Comparison of ENCODE assay signal across 8 cellular contexts in genomic region chr3:28667646-28668376, GRCh38.
A peak's percentile ranks its signal among the peaks of the same experiment; 100 is the strongest.
DNase-seq lines count a peak whose midpoint lies in the region; ATAC-seq and TF ChIP-seq lines count a peak whose summit lies in the region.

No MANE protein-coding gene starts in this region.

- no peak overlapping the region for H3K4me2 ChIP-seq in parathyroid adenoma (ENCODE audit: low read length)

- ATAC-seq in GM21390 (IDR thresholded peaks at IDR 0.05; ENCODE audit: unreplicated experiment) = peak; percentile 98
- peak; percentile 83 for ATAC-seq in HG03575 (IDR thresholded peaks at IDR 0.05; ENCODE audit: extremely low read depth, insufficient number of reproducible peaks, low FRiP score, unreplicated experiment)

- no peaks in the 10 kb centered on the region for H3K79me2 ChIP-seq in parathyroid adenoma

- no peaks in the 10 kb centered on the region for H3K4me1 ChIP-seq in NT2/D1 (ENCODE audit: insufficient read depth, insufficient read length)
- H3K4me1 ChIP-seq in parathyroid adenoma = no peaks in the 10 kb centered on the region

- H3K9ac ChIP-seq in NT2/D1 (ENCODE audit: insufficient read length, low read depth) (no peak overlapping the region), parathyroid adenoma (no peak overlapping the region)

- no peaks in the 10 kb centered on the region for H3K27me3 ChIP-seq in NT2/D1 (ENCODE audit: insufficient read depth, insufficient read length)
- H3K27me3 ChIP-seq in parathyroid adenoma (ENCODE audit: control insufficient read depth, insufficient read depth, low read length) = no peaks in the 10 kb centered on the region

- no peak overlapping the region for H3K27ac ChIP-seq in parathyroid adenoma

- no peaks in the 10 kb centered on the region for H3K36me3 ChIP-seq in NT2/D1 (ENCODE audit: insufficient read depth, insufficient read length, low read length)
- no peaks in the 10 kb centered on the region for H3K36me3 ChIP-seq in parathyroid adenoma (ENCODE audit: control insufficient read depth, insufficient read depth, low read length)

- no peak overlapping the region for H2AFZ ChIP-seq in parathyroid adenoma

- H3K9me3 ChIP-seq in NT2/D1 (ENCODE audit: insufficient read depth, low read length) (no peaks in the 10 kb centered on the region), parathyroid adenoma (ENCODE audit: control insufficient read depth, low read length) (no peaks in the 10 kb centered on the region)

- no peak overlapping the region for H3K4me3 ChIP-seq in NT2/D1 (ENCODE audit: insufficient read length, low read depth)
- no peak overlapping the region for H3K4me3 ChIP-seq in parathyroid adenoma (ENCODE audit: low read depth, low read length)

- peak; percentile 59 for DNase-seq in EL
- peak; percentile 75 for DNase-seq in NT2/D1 (ENCODE audit: low read depth, low spot score)
- peak; percentile 26 for DNase-seq in activated T-cell treated with anti-CD3 and anti-CD28 coated beads, Interleukin-2, amount 50 U/mL, for 1 hour
- DNase-seq in foreskin melanocyte = peak; percentile 45
- DNase-seq in epidermal melanocyte (ENCODE audit: insufficient read length, low spot score) = no peak

- peak; percentile 45 for TF ChIP-seq CTCF in parathyroid adenoma (IDR thresholded peaks at IDR 0.05)
